ENCODE assay signal across 24 cellular contexts in the genomic region with DNA sequence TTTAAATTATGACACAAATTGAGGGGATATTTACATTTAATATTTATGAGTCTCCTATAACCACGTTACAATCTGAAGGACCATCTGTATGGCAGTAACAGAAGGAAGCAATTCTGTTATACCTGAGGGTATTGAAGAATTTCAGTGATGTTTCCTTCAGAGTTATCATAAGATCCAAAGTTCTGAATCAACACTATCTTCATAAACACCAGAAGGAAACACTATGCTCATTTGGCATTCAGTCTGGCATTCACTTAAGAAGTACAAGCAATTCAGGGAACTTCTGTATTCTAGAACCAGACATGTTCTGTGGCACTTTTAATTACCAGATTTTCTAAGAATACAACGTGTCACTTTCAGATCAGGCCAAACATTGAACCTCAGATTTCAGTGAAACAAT. TPM values are rescaled to one million over a fixed set of nuclear protein-coding genes. Genes with fewer than 3 reads are reported as not detected.
"Had no signal": no experiment of that assay in that cellular context is flagged by ENCODE, and none has a peak within 500 bp of the region (broad histone marks: within the 10 kb centered on the region; RNA-seq: fewer than 3 reads in every experiment).

No MANE protein-coding gene starts in this region.

- H3K36me3 Mint-ChIP-seq: naive B cell had no signal

- H3K36me3 ChIP-seq: sigmoid colon, suprapubic skin, thyroid gland, vagina had no signal

- H3K4me3 ChIP-seq: lung, sigmoid colon, suprapubic skin, thyroid gland, upper lobe of left lung, vagina had no signal

- DNase-seq: effector CD4-positive, alpha-beta T cell; endodermal cell; erythroblast; left colon; left ventricle myocardium superior; mesendoderm; naive B cell; posterior cingulate gyrus; sigmoid colon; small intestine; stimulated activated CD4-positive, alpha-beta T cell treated with anti-CD3 and anti-CD28 coated beads, Interleukin-2, amount 100 ng/mL, for 48 hours; stimulated activated naive CD4-positive, alpha-beta T cell treated with Interleukin-2 at 50 U/mL for 16 hours; thyroid gland; upper lobe of left lung had no signal

- H3K27me3 ChIP-seq: sigmoid colon, suprapubic skin, thyroid gland, upper lobe of left lung, vagina had no signal

- ATAC-seq: left colon, left ventricle myocardium superior had no signal

- H3K27ac ChIP-seq: thyroid gland, upper lobe of left lung had no signal

- H3K9me3 Mint-ChIP-seq: dendritic cell treated with granulocyte-macrophage colony-stimulating factor and Interleukin-4, amounts not matched to agents 40 ng/mL and 50 ng/mL, for 4 days; endodermal cell; naive B cell; nephron had no signal

- H3K27ac Mint-ChIP-seq: dendritic cell treated with granulocyte-macrophage colony-stimulating factor and Interleukin-4, amounts not matched to agents 40 ng/mL and 50 ng/mL, for 4 days; endodermal cell; naive B cell; nephron had no signal

- H3K4me1 Mint-ChIP-seq: naive B cell had no signal

- H3K27me3 Mint-ChIP-seq: dendritic cell treated with granulocyte-macrophage colony-stimulating factor and Interleukin-4, amounts not matched to agents 40 ng/mL and 50 ng/mL, for 4 days; naive B cell had no signal

- H3K4me3 Mint-ChIP-seq: dendritic cell treated with granulocyte-macrophage colony-stimulating factor and Interleukin-4, amounts not matched to agents 40 ng/mL and 50 ng/mL, for 4 days; endodermal cell; naive B cell; nephron had no signal

- H3K9me3 ChIP-seq: sigmoid colon, suprapubic skin, thyroid gland, upper lobe of left lung, vagina had no signal

RNA-seq across cellular contexts. Expression of a gene that starts 50.9 kb away (rescaled TPM):
- total RNA-seq: endodermal cell, endothelial cell of umbilical vein, fibroblast of villous mesenchyme, kidney epithelial cell, left colon, left ventricle myocardium superior, osteocyte, pulmonary artery endothelial cell, sigmoid colon, thyroid gland, vagina had no signal
- polyA plus RNA-seq: small intestine had no signal
